ENCODE assay signal across 14 cellular contexts in the genomic region with DNA sequence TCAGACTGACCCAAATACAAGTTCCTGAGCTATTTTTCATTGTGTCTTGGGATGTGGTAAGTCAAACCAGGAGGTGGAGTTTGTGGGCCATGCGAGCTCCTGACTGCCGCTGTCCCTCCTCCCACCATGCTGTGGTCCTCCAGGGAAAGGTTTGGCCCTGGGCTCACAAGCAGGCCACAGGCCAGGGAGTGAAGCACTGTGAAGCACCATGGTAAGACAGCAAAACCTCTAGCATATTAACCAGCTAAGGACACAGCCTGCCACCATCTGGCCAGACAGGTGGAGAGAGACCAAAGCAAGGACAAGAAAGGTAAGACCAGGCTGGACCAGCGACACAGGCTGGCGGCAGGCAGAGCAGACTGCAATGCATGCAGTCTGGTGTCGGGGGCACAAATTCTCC. TPM values are rescaled to one million over a fixed set of nuclear protein-coding genes. Genes with fewer than 3 reads are reported as not detected.
A peak's percentile ranks its signal among the peaks of the same experiment; 100 is the strongest.
DNase-seq lines count a peak whose midpoint lies in the region; ATAC-seq and TF ChIP-seq lines count a peak whose summit lies in the region.
"Had no signal": no experiment of that assay in that cellular context is flagged by ENCODE, and none has a peak within 500 bp of the region (broad histone marks: within the 10 kb centered on the region; RNA-seq: fewer than 3 reads in every experiment).

No MANE protein-coding gene starts in this region.

- peaks cover 8% of the 10 kb centered on the region; the same call in 2 of the 3 replicates for H3K36me3 Mint-ChIP-seq in GM23338 (ENCODE audit: low read depth)
- peaks cover 49% of the 10 kb centered on the region for H3K36me3 Mint-ChIP-seq in activated CD8-positive, alpha-beta T cell treated with anti-CD3 and anti-CD28 coated beads for 36 hours (ENCODE audit: low read depth)
- peaks cover 22 to 53% of the 10 kb centered on the region in 2 donors for H3K36me3 Mint-ChIP-seq in CD4-positive, alpha-beta memory T cell

- DNase-seq in GM23338 (ENCODE audit: low spot score) (no peak), right cardiac atrium (peak in 2 of 3 donors; percentile 41 to 76), NCI-H2171 (lab: John Stamatoyannopoulos, UW) (no peak), NCI-H2029 (lab: John Stamatoyannopoulos, UW) (no peak)
- DNase-seq in activated CD8-positive, alpha-beta T cell treated with anti-CD3 and anti-CD28 coated beads for 36 hours = no peak
- no peak for DNase-seq in CD4-positive, alpha-beta memory T cell
- DNase-seq: activated CD8-positive, alpha-beta memory T cell treated with anti-CD3 and anti-CD28 coated beads, Interleukin-2, amount 50 U/mL, for 48 hours; Calu3; NK-92 treated with Interleukin-12 subunit alpha and Interleukin-12 subunit beta, amount 100 ng/mL, for 24 hours had no signal

- no peak overlapping the region for H3K4me2 ChIP-seq in GM23338

- TF ChIP-seq CTCF in C4-2B (conservative IDR thresholded peaks at IDR 0.05) (no peak; the same call in 1 of the 2 replicates), GM23338 (conservative IDR thresholded peaks at IDR 0.05; ENCODE audit: low read depth in 2 of 2) (peak in 1 of 2 experiments; percentile 41; a peak in 2 of 4 replicates)
- no peak for TF ChIP-seq CTCF in activated CD8-positive, alpha-beta T cell treated with anti-CD3 and anti-CD28 coated beads for 36 hours (IDR thresholded peaks at IDR 0.05)

- CTCF ChIA-PET in activated CD8-positive, alpha-beta T cell treated with anti-CD3 and anti-CD28 coated beads for 36 hours (lab: Charles Lee) = interaction anchor here (0.7 to 2.5 kb wide), 4 partner anchors 10 to 56 kb away, joined by 3 to 7 read pairs (median 6); no protein-coding TSS in a partner anchor
- CTCF ChIA-PET in CD4-positive, alpha-beta memory T cell (lab: Charles Lee; ENCODE audit: partially characterized antibody) = interaction anchor here (1.7 kb wide), 1 partner anchor 14 kb away, joined by 9 read pairs; a partner anchor contains a TSS

- peaks cover 62% of the 10 kb centered on the region for H3K79me2 ChIP-seq in GM23338 (replicated peaks; ENCODE audit: insufficient read depth)

- intact Hi-C loops in activated CD8-positive, alpha-beta T cell treated with anti-CD3 and anti-CD28 coated beads for 36 hours (cut with micrococcal nuclease) = no loop called here
- intact Hi-C loops in right cardiac atrium (cut with DNase I) = no loop called here
- intact Hi-C loops in CD4-positive, alpha-beta memory T cell (cut with micrococcal nuclease) = no loop called here

- H3K4me1 Mint-ChIP-seq in GM23338 = no peaks in the 10 kb centered on the region
- H3K4me1 Mint-ChIP-seq in activated CD8-positive, alpha-beta T cell treated with anti-CD3 and anti-CD28 coated beads for 36 hours (ENCODE audit: low read depth) = peaks cover 76% of the 10 kb centered on the region
- H3K4me1 Mint-ChIP-seq in CD4-positive, alpha-beta memory T cell = peaks cover 43 to 86% (median 61%) of the 10 kb centered on the region in 4 donors
- H3K4me1 Mint-ChIP-seq: brain had no signal

- H2AFZ ChIP-seq in GM23338 = no peak overlapping the region

- no peak overlapping the region for H3K4me3 Mint-ChIP-seq in GM23338
- no peak overlapping the region for H3K4me3 Mint-ChIP-seq in activated CD8-positive, alpha-beta T cell treated with anti-CD3 and anti-CD28 coated beads for 36 hours
- no peak overlapping the region for H3K4me3 Mint-ChIP-seq in CD4-positive, alpha-beta memory T cell
- H3K4me3 Mint-ChIP-seq: brain; T-helper 2 cell treated with Interferon-gamma antibody and Interleukin-4, amounts not matched to agents 5 μg/mL and 100 μg/mL, for 36 hours had no signal

- POLR2A ChIA-PET in activated CD8-positive, alpha-beta T cell treated with anti-CD3 and anti-CD28 coated beads for 36 hours (lab: Charles Lee) = interaction anchor here (0.6 to 15.3 kb wide), 3 partner anchors 9 to 53 kb away, joined by 4 to 163 read pairs (median 4); a partner anchor contains a TSS
- POLR2A ChIA-PET in CD4-positive, alpha-beta memory T cell (lab: Charles Lee; ENCODE audit: partially characterized antibody) = interaction anchor here (7.5 kb wide), 1 partner anchor 13 kb away, joined by 64 read pairs; a partner anchor contains a TSS

- peaks cover 7% of the 10 kb centered on the region for H3K27me3 Mint-ChIP-seq in GM23338 (ENCODE audit: insufficient read depth, low read depth, poor library complexity)
- no peaks in the 10 kb centered on the region for H3K27me3 Mint-ChIP-seq in activated CD8-positive, alpha-beta T cell treated with anti-CD3 and anti-CD28 coated beads for 36 hours
- H3K27me3 Mint-ChIP-seq in CD4-positive, alpha-beta memory T cell = no peaks in the 10 kb centered on the region
- H3K27me3 Mint-ChIP-seq: brain had no signal

- H3K27ac Mint-ChIP-seq in GM23338 = no peak overlapping the region
- peak overlapping the region; percentile 64 for H3K27ac Mint-ChIP-seq in activated CD8-positive, alpha-beta T cell treated with anti-CD3 and anti-CD28 coated beads for 36 hours
- peak overlapping the region in 1 of 7 donors; percentile 55 for H3K27ac Mint-ChIP-seq in CD4-positive, alpha-beta memory T cell
- H3K27ac Mint-ChIP-seq: brain; T-helper 2 cell treated with Interferon-gamma antibody and Interleukin-4, amounts not matched to agents 5 μg/mL and 100 μg/mL, for 36 hours had no signal

- H3F3A ChIP-seq in GM23338 (replicated peaks; ENCODE audit: low read depth) = no peaks in the 10 kb centered on the region

- no peak overlapping the region for H3K4me3 ChIP-seq in GM23338
- H3K4me3 ChIP-seq in right cardiac atrium (ENCODE audit: low read length) = no peak overlapping the region
- H3K4me3 ChIP-seq in CD4-positive, alpha-beta memory T cell (ENCODE audit: low read length in 2 of 2) = no peak overlapping the region

- no peaks in the 10 kb centered on the region for H3K9me3 Mint-ChIP-seq in GM23338
- no peaks in the 10 kb centered on the region for H3K9me3 Mint-ChIP-seq in activated CD8-positive, alpha-beta T cell treated with anti-CD3 and anti-CD28 coated beads for 36 hours
- no peaks in the 10 kb centered on the region for H3K9me3 Mint-ChIP-seq in CD4-positive, alpha-beta memory T cell
- H3K9me3 Mint-ChIP-seq: brain; T-helper 2 cell treated with Interferon-gamma antibody and Interleukin-4, amounts not matched to agents 5 μg/mL and 100 μg/mL, for 36 hours had no signal

- H3K36me3 ChIP-seq in GM23338 (ENCODE audit: insufficient read depth) = no peaks in the 10 kb centered on the region
- H3K36me3 ChIP-seq in CD4-positive, alpha-beta memory T cell (ENCODE audit: insufficient read depth, low read length) = peaks cover 29% of the 10 kb centered on the region

- H3K4me1 ChIP-seq in GM23338 (ENCODE audit: insufficient read depth) = no peaks in the 10 kb centered on the region
- H3K4me1 ChIP-seq in right cardiac atrium (ENCODE audit: control insufficient read depth, insufficient read depth, low read length) = peaks cover 18% of the 10 kb centered on the region
- peaks cover 61% of the 10 kb centered on the region for H3K4me1 ChIP-seq in CD4-positive, alpha-beta memory T cell (ENCODE audit: insufficient read depth, low read length)

- H3K9me3 ChIP-seq in right cardiac atrium (ENCODE audit: control insufficient read depth, low read length) = no peaks in the 10 kb centered on the region
- no peaks in the 10 kb centered on the region for H3K9me3 ChIP-seq in CD4-positive, alpha-beta memory T cell (ENCODE audit: control insufficient read depth in 1 of 2, low read length in 2 of 2)

- H3K27ac ChIP-seq in C4-2B (peak overlapping the region; percentile 82), GM23338 (ENCODE audit: low read depth) (no peak overlapping the region), right cardiac atrium (ENCODE audit: low read length) (no peak overlapping the region)
- no peak overlapping the region for H3K27ac ChIP-seq in CD4-positive, alpha-beta memory T cell (ENCODE audit: low read depth, low read length)

- no peaks in the 10 kb centered on the region for H3K9me2 ChIP-seq in GM23338 (ENCODE audit: insufficient read depth)

- peak; percentile 52 for ATAC-seq in GM23338
- peak; percentile 26 for ATAC-seq in activated CD8-positive, alpha-beta T cell treated with anti-CD3 and anti-CD28 coated beads for 36 hours
- peak; percentile 26 to 40 for ATAC-seq in right cardiac atrium
- no peak for ATAC-seq in GM21825 (IDR thresholded peaks at IDR 0.05; ENCODE audit: unreplicated experiment)

- H3K27me3 ChIP-seq in GM23338 (ENCODE audit: insufficient read depth) (no peaks in the 10 kb centered on the region), right cardiac atrium (ENCODE audit: control insufficient read depth, insufficient read depth) (no peaks in the 10 kb centered on the region)
- H3K27me3 ChIP-seq in CD4-positive, alpha-beta memory T cell (ENCODE audit: insufficient read depth, low read length) = no peaks in the 10 kb centered on the region

- H4K20me1 ChIP-seq in GM23338 (replicated peaks; ENCODE audit: insufficient read depth) = peaks cover 18% of the 10 kb centered on the region

- WGBS in right cardiac atrium = 80% methylated on average over 5 of the region's 5 CpGs

TF ChIP-seq in GM23338, 12 proteins besides CTCF, POLR2A, EP300 and RAD21 (continues in another document):
- TF ChIP-seq STAT1 (IDR thresholded peaks at IDR 0.05; ENCODE audit: unreplicated experiment) = no peak
- TF ChIP-seq POLR2AphosphoS5 (IDR thresholded peaks at IDR 0.05; ENCODE audit: low read depth) = no peak
- TF ChIP-seq JUNB (IDR thresholded peaks at IDR 0.05; ENCODE audit: unreplicated experiment) = no peak
- TF ChIP-seq EZH2 (IDR thresholded peaks at IDR 0.05; ENCODE audit: low read depth, unreplicated experiment) = no peak

RNA-seq across cellular contexts. Expression of a gene that starts 15.3 kb away (rescaled TPM):
- 32.5 and 37.0 TPM in 2 replicates for total RNA-seq in GM23338 (2014; rRNA removed; shearing (Covaris generic))
- 5.7 and 7.3 TPM in 2 replicates for polyA plus RNA-seq in GM23338 (2016; fragmentation: Nextera tagmentation; extraction: Ambion mirVana)
- total RNA-seq in activated CD8-positive, alpha-beta T cell treated with anti-CD3 and anti-CD28 coated beads for 36 hours = 10 to 100 TPM; 41.6 to 44.1 TPM
- total RNA-seq in right cardiac atrium = 1 to 10 TPM; 6.2 to 8.7 (median 7.4) TPM
- 4.7 TPM for polyA plus RNA-seq in right cardiac atrium
- total RNA-seq in CD4-positive, alpha-beta memory T cell = 10 to 100 TPM; 64.5 to 68.4 TPM
- polyA plus RNA-seq in CD4-positive, alpha-beta memory T cell = 10 to 100 TPM; 11.3 to 16.2 TPM

RNA-seq across cellular contexts. Expression of a gene that starts 45.7 kb away (rescaled TPM):
- total RNA-seq in GM23338 (2014; rRNA removed; shearing (Covaris generic)) = not detected in 2 replicates
- polyA plus RNA-seq in GM23338 (2016; fragmentation: Nextera tagmentation; extraction: Ambion mirVana) (not detected in 2 replicates), right cardiac atrium (not detected)
- total RNA-seq in activated CD8-positive, alpha-beta T cell treated with anti-CD3 and anti-CD28 coated beads for 36 hours = not detected
- total RNA-seq in right cardiac atrium = not detected
- total RNA-seq in CD4-positive, alpha-beta memory T cell = not detected
- not detected for polyA plus RNA-seq in CD4-positive, alpha-beta memory T cell
- total RNA-seq: Calu3, esophagus mucosa had no signal

RNA-seq across cellular contexts. Expression of a gene that starts 54.5 kb away (rescaled TPM):
- total RNA-seq in GM23338 (2014; rRNA removed; shearing (Covaris generic)) = 10.0 and 11.3 TPM in 2 replicates
- polyA plus RNA-seq in GM23338 (2016; fragmentation: Nextera tagmentation; extraction: Ambion mirVana) (20.2 and 23.6 TPM in 2 replicates), right cardiac atrium (17.4 TPM)
- 10 to 100 TPM; 66.7 to 68.5 TPM for total RNA-seq in activated CD8-positive, alpha-beta T cell treated with anti-CD3 and anti-CD28 coated beads for 36 hours
- 10 to 100 TPM; 22.7 to 30.6 (median 27.3) TPM for total RNA-seq in right cardiac atrium
- 10 to 100 TPM; 29.5 to 34.3 TPM for total RNA-seq in CD4-positive, alpha-beta memory T cell
- 100 to 1,000 TPM in 1 of 2 donors, 10 to 100 TPM in 1; 98.7 to 104 TPM for polyA plus RNA-seq in CD4-positive, alpha-beta memory T cell

Comparison
In these comparisons a context has a peak if more than half of its experiments do, and no peak if none do; other contexts are left out.
1. DNase-seq: peak in right cardiac atrium (2 of 3); none in GM23338 (single experiment), activated CD8-positive, alpha-beta T cell treated with anti-CD3 and anti-CD28 coated beads for 36 hours (single experiment), NCI-H2171 (single experiment), NCI-H2029 (single experiment) and CD4-positive, alpha-beta memory T cell (0 of 5).